Comparison of ENCODE assay signal across 1 cellular context in the genomic region with DNA sequence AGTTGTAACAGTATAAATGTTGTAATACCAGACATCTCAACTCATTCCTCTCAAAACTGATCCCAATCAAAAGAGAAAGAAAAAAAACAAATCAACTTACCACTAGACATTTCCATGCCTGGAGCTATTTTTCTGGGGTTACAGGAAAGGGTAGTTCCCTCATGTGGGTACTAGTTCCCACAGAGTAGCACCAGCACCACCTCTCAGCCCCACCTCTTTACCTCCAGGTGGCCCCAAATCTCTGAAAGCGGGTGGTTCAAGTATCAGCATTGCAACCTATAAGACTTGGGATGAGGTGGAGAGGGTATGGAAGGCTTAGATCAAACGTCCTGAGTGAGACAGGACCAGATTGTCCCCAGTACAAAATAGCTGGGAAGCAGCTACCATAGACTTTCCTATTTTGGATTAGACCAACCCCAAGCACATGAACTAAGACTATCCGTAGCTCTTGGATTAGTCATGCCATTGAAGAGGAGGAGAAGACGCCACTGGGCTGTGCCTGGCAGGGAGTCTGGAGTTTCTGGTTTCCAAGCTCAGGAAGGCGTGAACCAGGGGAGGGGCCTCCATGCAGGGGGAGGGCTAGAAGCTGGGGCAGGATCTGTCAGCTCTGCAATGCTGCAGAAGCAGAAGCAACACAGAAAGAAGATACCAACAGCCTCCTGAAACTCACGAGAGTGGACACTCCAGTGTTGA.
TF ChIP-seq lines count a peak whose summit lies in the region.

A gene with protein sequence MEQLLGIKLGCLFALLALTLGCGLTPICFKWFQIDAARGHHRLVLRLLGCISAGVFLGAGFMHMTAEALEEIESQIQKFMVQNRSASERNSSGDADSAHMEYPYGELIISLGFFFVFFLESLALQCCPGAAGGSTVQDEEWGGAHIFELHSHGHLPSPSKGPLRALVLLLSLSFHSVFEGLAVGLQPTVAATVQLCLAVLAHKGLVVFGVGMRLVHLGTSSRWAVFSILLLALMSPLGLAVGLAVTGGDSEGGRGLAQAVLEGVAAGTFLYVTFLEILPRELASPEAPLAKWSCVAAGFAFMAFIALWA (plus strand): TSS at position 620 of the 693 bp plus-strand sequence. CDS start 154 bp downstream, outside the sequence.

TF ChIP-seq in HCT116, 20 proteins besides CTCF, POLR2A, EP300 and RAD21 (continued from another document):
- TF ChIP-seq, protein P1, sequence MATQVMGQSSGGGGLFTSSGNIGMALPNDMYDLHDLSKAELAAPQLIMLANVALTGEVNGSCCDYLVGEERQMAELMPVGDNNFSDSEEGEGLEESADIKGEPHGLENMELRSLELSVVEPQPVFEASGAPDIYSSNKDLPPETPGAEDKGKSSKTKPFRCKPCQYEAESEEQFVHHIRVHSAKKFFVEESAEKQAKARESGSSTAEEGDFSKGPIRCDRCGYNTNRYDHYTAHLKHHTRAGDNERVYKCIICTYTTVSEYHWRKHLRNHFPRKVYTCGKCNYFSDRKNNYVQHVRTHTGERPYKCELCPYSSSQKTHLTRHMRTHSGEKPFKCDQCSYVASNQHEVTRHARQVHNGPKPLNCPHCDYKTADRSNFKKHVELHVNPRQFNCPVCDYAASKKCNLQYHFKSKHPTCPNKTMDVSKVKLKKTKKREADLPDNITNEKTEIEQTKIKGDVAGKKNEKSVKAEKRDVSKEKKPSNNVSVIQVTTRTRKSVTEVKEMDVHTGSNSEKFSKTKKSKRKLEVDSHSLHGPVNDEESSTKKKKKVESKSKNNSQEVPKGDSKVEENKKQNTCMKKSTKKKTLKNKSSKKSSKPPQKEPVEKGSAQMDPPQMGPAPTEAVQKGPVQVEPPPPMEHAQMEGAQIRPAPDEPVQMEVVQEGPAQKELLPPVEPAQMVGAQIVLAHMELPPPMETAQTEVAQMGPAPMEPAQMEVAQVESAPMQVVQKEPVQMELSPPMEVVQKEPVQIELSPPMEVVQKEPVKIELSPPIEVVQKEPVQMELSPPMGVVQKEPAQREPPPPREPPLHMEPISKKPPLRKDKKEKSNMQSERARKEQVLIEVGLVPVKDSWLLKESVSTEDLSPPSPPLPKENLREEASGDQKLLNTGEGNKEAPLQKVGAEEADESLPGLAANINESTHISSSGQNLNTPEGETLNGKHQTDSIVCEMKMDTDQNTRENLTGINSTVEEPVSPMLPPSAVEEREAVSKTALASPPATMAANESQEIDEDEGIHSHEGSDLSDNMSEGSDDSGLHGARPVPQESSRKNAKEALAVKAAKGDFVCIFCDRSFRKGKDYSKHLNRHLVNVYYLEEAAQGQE (IDR thresholded peaks at IDR 0.05; ENCODE audit: low read depth), result no peak
